8 cellular contexts compared by ENCODE assay signal in the genomic region with DNA sequence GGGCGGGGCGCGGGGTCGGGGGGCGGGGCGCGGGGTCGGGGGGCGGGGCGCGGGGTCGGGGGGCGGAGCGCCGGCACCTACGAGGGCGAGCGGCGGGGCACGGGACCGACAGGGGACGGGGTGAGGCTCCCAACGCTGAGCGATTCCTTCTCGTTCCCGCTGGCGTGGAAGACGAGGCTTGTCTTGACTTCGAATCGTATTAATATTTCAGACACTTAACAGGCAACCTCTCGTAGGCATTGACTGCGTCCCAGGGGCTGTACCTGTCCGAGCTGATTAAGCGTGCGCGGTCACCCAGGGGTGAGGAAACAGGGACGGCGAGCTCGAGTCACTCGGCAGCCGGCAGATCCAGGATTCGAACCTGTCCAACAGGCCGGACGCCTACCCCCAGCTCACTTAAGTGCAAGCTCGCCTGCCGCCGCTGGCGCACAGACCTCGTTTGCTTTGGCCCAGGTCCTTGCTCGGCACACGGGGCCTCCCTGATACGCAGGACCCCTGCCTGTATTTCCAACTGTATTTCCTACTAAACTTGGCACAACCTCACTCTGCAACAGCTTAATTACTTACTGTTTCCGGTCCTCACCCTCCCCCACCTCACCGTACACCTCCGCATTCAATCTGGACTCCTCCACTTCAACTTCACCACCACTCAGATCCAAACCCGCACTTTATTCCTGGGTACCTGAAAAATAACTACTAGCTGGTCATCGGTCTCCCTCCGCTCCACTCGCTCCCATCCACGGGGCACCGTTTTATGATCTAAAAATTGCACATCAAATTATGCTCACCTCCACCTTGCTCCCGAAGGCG. TPM values are rescaled to one million over a fixed set of nuclear protein-coding genes. Genes with fewer than 3 reads are reported as not detected.
DNase-seq lines count a peak whose midpoint lies in the region; ATAC-seq and TF ChIP-seq lines count a peak whose summit lies in the region.

No MANE protein-coding gene starts in this region.

- peak in 1 of 2 donors; percentile 40 for TF ChIP-seq POLR2A in heart left ventricle (IDR thresholded peaks at IDR 0.05)

- peak overlapping the region; percentile 72 for H3K9ac ChIP-seq in parathyroid adenoma

- H3K4me3 ChIP-seq in heart left ventricle = peak overlapping the region; percentile 12 to 88 (median 71)
- H3K4me3 ChIP-seq in parathyroid adenoma (ENCODE audit: low read depth, low read length) = peak overlapping the region; percentile 78

- peak overlapping the region; percentile 89 for H3K4me2 ChIP-seq in parathyroid adenoma (ENCODE audit: low read length)

- DNase-seq in A172 (ENCODE audit: low spot score) (peak; percentile 23), NCI-H2196 treated with DMSO at 0.1 percent for 48 hours (lab: John Stamatoyannopoulos, UW; ENCODE audit: unreplicated experiment) (peak; percentile 72), heart left ventricle (peak in 1 of 5 donors; percentile 79), occipital lobe (lab: John Stamatoyannopoulos, UW) (no peak)
- peak in 1 of 2 donors; percentile 49 for DNase-seq in activated naive CD4-positive, alpha-beta T cell treated with anti-CD3 and anti-CD28 coated beads, Interleukin-2, amount 50 U/mL, for 72 hours (ENCODE audit: low spot score in 2 of 2)

- intact Hi-C loops in heart left ventricle (cut with DNase I) = loop anchor here in 2 of 10 donors (10.0 kb wide), 2 partner anchors 122 to 222 kb away; a partner anchor contains a TSS

- TF ChIP-seq CTCF in heart left ventricle (IDR thresholded peaks at IDR 0.05) = no peak
- no peak for TF ChIP-seq CTCF in parathyroid adenoma (IDR thresholded peaks at IDR 0.05)

- ATAC-seq in GM18517 (IDR thresholded peaks at IDR 0.05; ENCODE audit: unreplicated experiment) (peak; percentile 27), HG02981 (IDR thresholded peaks at IDR 0.05; ENCODE audit: unreplicated experiment) (peak; percentile 12), heart left ventricle (peak; percentile 37 to 64 (median 56))
- peak; percentile 50 to 55 for ATAC-seq in activated naive CD4-positive, alpha-beta T cell treated with anti-CD3 and anti-CD28 coated beads, Interleukin-2, amount 50 U/mL, for 72 hours

- H3K79me2 ChIP-seq in parathyroid adenoma = peaks cover 24% of the 10 kb centered on the region

- H3K4me1 ChIP-seq in heart left ventricle (peaks cover 0 to 46% (median 39%) of the 10 kb centered on the region in 12 donors), parathyroid adenoma (peaks cover 22% of the 10 kb centered on the region)

- H3K36me3 Mint-ChIP-seq in activated naive CD4-positive, alpha-beta T cell treated with anti-CD3 and anti-CD28 coated beads, Interleukin-2, amount 50 U/mL, for 72 hours = peaks cover 14 to 17% of the 10 kb centered on the region in 2 donors

- H3K27me3 ChIP-seq in heart left ventricle = no peaks in the 10 kb centered on the region
- H3K27me3 ChIP-seq in parathyroid adenoma (ENCODE audit: control insufficient read depth, insufficient read depth, low read length) = no peaks in the 10 kb centered on the region

- H3K9me3 ChIP-seq in heart left ventricle (no peaks in the 10 kb centered on the region), parathyroid adenoma (ENCODE audit: control insufficient read depth, low read length) (no peaks in the 10 kb centered on the region)

- peak overlapping the region; percentile 85 to 94 for H3K27ac Mint-ChIP-seq in activated naive CD4-positive, alpha-beta T cell treated with anti-CD3 and anti-CD28 coated beads, Interleukin-2, amount 50 U/mL, for 72 hours

- 11 to 19% (median 15%) methylated on average over 35 to 58 of the region's 63 CpGs for WGBS in heart left ventricle, 4 donors

- peak overlapping the region; percentile 71 to 91 (median 85) for H3K27ac ChIP-seq in heart left ventricle
- peak overlapping the region; percentile 82 for H3K27ac ChIP-seq in parathyroid adenoma

- no peaks in the 10 kb centered on the region for H3K9me3 Mint-ChIP-seq in activated naive CD4-positive, alpha-beta T cell treated with anti-CD3 and anti-CD28 coated beads, Interleukin-2, amount 50 U/mL, for 72 hours

- peak overlapping the region; percentile 100 for H2AFZ ChIP-seq in parathyroid adenoma

- peaks cover 0 to 9% (median 2%) of the 10 kb centered on the region in 9 donors for H3K36me3 ChIP-seq in heart left ventricle
- no peaks in the 10 kb centered on the region for H3K36me3 ChIP-seq in parathyroid adenoma (ENCODE audit: control insufficient read depth, insufficient read depth, low read length)

RNA-seq across cellular contexts. Expression of a gene that starts 0.7 kb away (rescaled TPM):
- total RNA-seq in A172 (2014; rRNA removed; shearing (Covaris generic)) = 19.2 and 24.0 TPM in 2 replicates
- 10 to 100 TPM; 23.9 to 26.9 TPM for total RNA-seq in activated naive CD4-positive, alpha-beta T cell treated with anti-CD3 and anti-CD28 coated beads, Interleukin-2, amount 50 U/mL, for 72 hours
- total RNA-seq in heart left ventricle (10 to 100 TPM; 15.4 to 40.3 (median 20.2) TPM), occipital lobe (40.7 TPM)
- 10 to 100 TPM in 1 of 2 donors, 1 to 10 TPM in 1; 8.7 to 10.9 TPM for polyA plus RNA-seq in heart left ventricle

RNA-seq across cellular contexts. Expression of a gene that starts 41.2 kb away (rescaled TPM):
- total RNA-seq in A172 (2014; rRNA removed; shearing (Covaris generic)) = not detected in 2 replicates
- not detected for total RNA-seq in activated naive CD4-positive, alpha-beta T cell treated with anti-CD3 and anti-CD28 coated beads, Interleukin-2, amount 50 U/mL, for 72 hours
- total RNA-seq in heart left ventricle = not detected
- not detected for polyA plus RNA-seq in heart left ventricle
- not detected for total RNA-seq in occipital lobe

RNA-seq across cellular contexts. Expression of a gene that starts 47.6 kb away (rescaled TPM):
- total RNA-seq in A172 (2014; rRNA removed; shearing (Covaris generic)) = 0.26 TPM in 1 of 2 replicates, not detected in the other
- total RNA-seq in activated naive CD4-positive, alpha-beta T cell treated with anti-CD3 and anti-CD28 coated beads, Interleukin-2, amount 50 U/mL, for 72 hours = not detected
- 1 to 10 TPM in 1 of 9 donors, under 1 TPM in 7, not detected in 1; 0.30 to 2.3 (median 0.48) TPM for total RNA-seq in heart left ventricle
- polyA plus RNA-seq in heart left ventricle = under 1 TPM; 0.07 to 0.15 TPM
- total RNA-seq in occipital lobe = not detected
